8 cellular contexts compared by ENCODE assay signal in the genomic region with DNA sequence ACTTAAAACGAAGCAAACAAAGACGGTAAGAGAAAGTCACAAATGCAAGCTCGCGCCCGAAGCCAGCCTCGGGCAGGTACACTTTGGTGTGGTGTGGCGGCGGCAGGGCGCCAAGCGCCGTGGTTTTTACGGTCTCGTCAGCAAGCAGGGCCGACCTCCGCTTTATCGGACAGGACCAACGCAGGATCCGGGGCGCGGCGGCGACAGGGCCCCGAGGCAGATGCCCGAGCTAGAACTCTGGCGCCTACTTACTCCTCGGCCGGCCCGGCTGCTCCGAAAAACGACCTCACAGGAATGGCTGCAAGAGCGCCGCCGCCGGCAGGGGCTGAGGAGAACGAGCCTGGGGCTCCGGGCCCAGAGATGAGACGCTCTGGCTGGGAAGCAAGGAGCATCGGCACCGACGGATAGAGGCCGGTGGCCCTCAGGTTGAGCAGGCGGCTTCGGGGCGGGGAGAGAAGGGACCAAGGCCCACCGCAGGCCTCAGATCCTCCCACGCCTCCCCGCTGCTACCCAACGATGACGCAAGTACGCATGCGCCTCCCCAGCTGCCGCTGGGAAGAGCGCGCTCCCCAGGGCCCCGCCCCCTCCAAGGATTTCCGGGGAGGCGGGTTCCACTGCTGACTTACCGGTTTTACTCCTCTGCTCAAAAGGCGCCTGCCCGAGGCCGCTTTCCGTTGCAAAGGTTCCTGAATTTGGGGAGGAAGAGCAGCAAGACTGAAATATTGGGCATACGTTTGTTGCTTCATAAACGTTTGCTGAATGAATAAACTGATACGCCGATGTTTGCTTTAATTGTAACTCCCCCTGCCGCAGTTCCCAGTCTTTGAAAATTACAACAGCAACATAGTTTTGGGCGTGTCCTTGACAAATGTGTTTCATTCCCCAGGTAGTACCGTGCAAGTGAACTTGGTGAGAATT.
DNase-seq lines count a peak whose midpoint lies in the region; ATAC-seq and TF ChIP-seq lines count a peak whose summit lies in the region.

No MANE protein-coding gene starts in this region.

- TF ChIP-seq CTCF in CD14-positive monocyte (IDR thresholded peaks at IDR 0.05) = peak; percentile 41

- peak overlapping the region; percentile 89 to 96 (median 93) for H3K27ac Mint-ChIP-seq in CD14-positive monocyte
- H3K27ac Mint-ChIP-seq in activated CD4-positive, alpha-beta T cell treated with anti-CD3 and anti-CD28 coated beads, Interleukin-2, amount 10 ng/mL, durations not matched to agents 24 days and 14 days = peak overlapping the region; percentile 98

- H3K27me3 Mint-ChIP-seq in CD14-positive monocyte (ENCODE audit: low read depth in 3 of 3) = no peaks in the 10 kb centered on the region
- no peaks in the 10 kb centered on the region for H3K27me3 Mint-ChIP-seq in activated CD4-positive, alpha-beta T cell treated with anti-CD3 and anti-CD28 coated beads, Interleukin-2, amount 10 ng/mL, durations not matched to agents 24 days and 14 days

- peak overlapping the region; percentile 88 to 96 for H3K4me3 Mint-ChIP-seq in CD14-positive monocyte
- peak overlapping the region; percentile 94 for H3K4me3 Mint-ChIP-seq in activated CD4-positive, alpha-beta T cell treated with anti-CD3 and anti-CD28 coated beads, Interleukin-2, amount 10 ng/mL, durations not matched to agents 24 days and 14 days

- peak; percentile 58 for ATAC-seq in GM19351 (IDR thresholded peaks at IDR 0.05; ENCODE audit: unreplicated experiment)
- peak; percentile 66 for ATAC-seq in HG03520 (IDR thresholded peaks at IDR 0.05; ENCODE audit: unreplicated experiment)

- H3K9me3 Mint-ChIP-seq in CD14-positive monocyte = peaks cover 0 to 6% (median 0%) of the 10 kb centered on the region in 7 donors
- H3K9me3 Mint-ChIP-seq in activated CD4-positive, alpha-beta T cell treated with anti-CD3 and anti-CD28 coated beads, Interleukin-2, amount 10 ng/mL, durations not matched to agents 24 days and 14 days = no peaks in the 10 kb centered on the region

- peaks cover 8 to 20% of the 10 kb centered on the region in 2 donors for H3K36me3 Mint-ChIP-seq in CD14-positive monocyte
- peaks cover 27% of the 10 kb centered on the region for H3K36me3 Mint-ChIP-seq in activated CD4-positive, alpha-beta T cell treated with anti-CD3 and anti-CD28 coated beads, Interleukin-2, amount 10 ng/mL, durations not matched to agents 24 days and 14 days (ENCODE audit: low read depth)

- peaks cover 48% of the 10 kb centered on the region for H3K4me1 Mint-ChIP-seq in CD14-positive monocyte
- peaks cover 46% of the 10 kb centered on the region for H3K4me1 Mint-ChIP-seq in activated CD4-positive, alpha-beta T cell treated with anti-CD3 and anti-CD28 coated beads, Interleukin-2, amount 10 ng/mL, durations not matched to agents 24 days and 14 days

- intact Hi-C loops in CD14-positive monocyte (cut with micrococcal nuclease) = no loop called here
- intact Hi-C loops in activated CD4-positive, alpha-beta T cell treated with anti-CD3 and anti-CD28 coated beads, Interleukin-2, amount 10 ng/mL, durations not matched to agents 24 days and 14 days (cut with micrococcal nuclease) = loop anchor here (1.0 to 10.0 kb wide), 5 partner anchors 117 to 984 kb away; a partner anchor contains a TSS

- peak; percentile 92 for DNase-seq in CD14-positive monocyte (ENCODE audit: low spot score)
- peak; percentile 95 to 98 for DNase-seq in NCI-H526 (lab: John Stamatoyannopoulos, UW)
- peak; percentile 99 for DNase-seq in activated CD4-positive, alpha-beta T cell treated with anti-CD3 and anti-CD28 coated beads, Interleukin-2, amount 10 ng/mL, durations not matched to agents 24 days and 14 days
- DNase-seq in cortex of kidney (lab: John Stamatoyannopoulos, UW) = peak; percentile 33
- peak; percentile 99 for DNase-seq in left kidney (ENCODE audit: low read depth, low spot score)
- DNase-seq in stimulated activated CD4-positive, alpha-beta T cell treated with anti-CD3 and anti-CD28 coated beads, Interleukin-1b, Interleukin-23, amount 100 ng/mL, for 48 hours = peak; percentile 97

Comparison
In these comparisons a context has a peak if more than half of its experiments do, and no peak if none do; other contexts are left out.
1. Peak in every context shown above with its lines: DNase-seq and ATAC-seq.
2. DNase-seq: peak in every context shown above with its lines; median percentile 99 in activated CD4-positive, alpha-beta T cell treated with anti-CD3 and anti-CD28 coated beads, Interleukin-2, amount 10 ng/mL, durations not matched to agents 24 days and 14 days; 99 in left kidney; 97 in stimulated activated CD4-positive, alpha-beta T cell treated with anti-CD3 and anti-CD28 coated beads, Interleukin-1b, Interleukin-23, amount 100 ng/mL, for 48 hours; 96 in NCI-H526; 92 in CD14-positive monocyte; 33 in cortex of kidney.